Comparison of ENCODE assay signal across 8 cellular contexts in genomic region chr9:137619240-137620090, GRCh38. TPM values are rescaled to one million over a fixed set of nuclear protein-coding genes. Genes with fewer than 3 reads are reported as not detected.
A peak's percentile ranks its signal among the peaks of the same experiment; 100 is the strongest.
DNase-seq lines count a peak whose midpoint lies in the region; ATAC-seq, FAIRE-seq and TF ChIP-seq lines count a peak whose summit lies in the region.

No MANE protein-coding gene starts in this region.

- peak overlapping the region; percentile 42 to 82 (median 73) for H3K4me3 ChIP-seq in endothelial cell of umbilical vein (replicated peaks in 1 of 3; ENCODE audit: insufficient read depth in 1 of 3, low read depth in 1 of 3, low read length in 3 of 3)
- peak overlapping the region; percentile 89 to 97 for H3K4me3 ChIP-seq in muscle layer of duodenum (ENCODE audit: low read depth in 1 of 2, low read length in 2 of 2)

- dilution Hi-C loops in endothelial cell of umbilical vein (cut with MboI; ENCODE audit: extremely low pct_ligation_motif_present, low sequenced_read_pairs) = no loop called here

- peak; percentile 81 for FAIRE-seq in endothelial cell of umbilical vein (lab: Jason Lieb, UNC)

- peak overlapping the region; percentile 89 for H3K4me2 ChIP-seq in endothelial cell of umbilical vein (ENCODE audit: insufficient read depth, low read length)

- H3K9me3 Mint-ChIP-seq in activated B cell treated with CpG ODN at 0.5 μM for 24 hours = no peaks in the 10 kb centered on the region

- H3K4me1 ChIP-seq in endothelial cell of umbilical vein (ENCODE audit: control insufficient read depth, extremely low read depth, insufficient read depth, low read length) (peaks cover 22% of the 10 kb centered on the region), muscle layer of duodenum (ENCODE audit: control insufficient read depth in 1 of 2, insufficient read depth in 2 of 2, low read length in 2 of 2) (peaks cover 18 to 31% of the 10 kb centered on the region in 2 donors)

- CTCF ChIA-PET in activated B cell treated with CpG ODN at 0.5 μM for 24 hours (lab: Charles Lee) = interaction anchor here (1.0 to 1.3 kb wide), 2 partner anchors 54 to 76 kb away, joined by 3 read pairs; no protein-coding TSS in a partner anchor
- CTCF ChIA-PET in endothelial cell of umbilical vein (lab: Charles Lee) = interaction anchor here (0.8 to 1.7 kb wide), 6 partner anchors 13 to 75 kb away, joined by 3 to 10 read pairs (median 4); partner anchors contain the start of gene ARRDC1

- H3K27me3 Mint-ChIP-seq in activated B cell treated with CpG ODN at 0.5 μM for 24 hours = no peaks in the 10 kb centered on the region

- peaks cover 26% of the 10 kb centered on the region for H3K36me3 Mint-ChIP-seq in activated B cell treated with CpG ODN at 0.5 μM for 24 hours (ENCODE audit: low read depth)

- peak overlapping the region; percentile 91 for H3K4me3 Mint-ChIP-seq in activated B cell treated with CpG ODN at 0.5 μM for 24 hours

- H3K9me3 ChIP-seq in endothelial cell of umbilical vein (replicated peaks; ENCODE audit: control insufficient read depth, insufficient read depth, low read length) (no peaks in the 10 kb centered on the region), muscle layer of duodenum (ENCODE audit: control insufficient read depth in 1 of 2, low read length in 2 of 2) (no peaks in the 10 kb centered on the region)

- peak overlapping the region; percentile 90 for H3K27ac Mint-ChIP-seq in activated B cell treated with CpG ODN at 0.5 μM for 24 hours

- H3K27me3 ChIP-seq in endothelial cell of umbilical vein (ENCODE audit: control insufficient read depth in 2 of 2, insufficient read depth in 2 of 2, low read length in 2 of 2) (no peaks in the 10 kb centered on the region), muscle layer of duodenum (ENCODE audit: low read depth, low read length) (no peaks in the 10 kb centered on the region)

- BruUV-seq in endothelial cell of umbilical vein (replicated peaks; lab: Mats Ljungman, UMichigan) = no TSS peak

- DNase-seq in COLO668 (lab: John Stamatoyannopoulos, UW; ENCODE audit: unreplicated experiment) = peak; percentile 64
- DNase-seq in activated B cell treated with CpG ODN at 0.5 μM for 24 hours = peak; percentile 42
- peak; percentile 58 for DNase-seq in endothelial cell of umbilical vein (ENCODE audit: low read depth, low spot score)
- DNase-seq in NK-92 (lab: John Stamatoyannopoulos, UW; ENCODE audit: unreplicated experiment) = no peak

- ATAC-seq in HG03460 (IDR thresholded peaks at IDR 0.05; ENCODE audit: unreplicated experiment) = peak; percentile 13
- ATAC-seq in activated B cell treated with CpG ODN at 0.5 μM for 24 hours (ENCODE audit: low read depth) = peak; percentile 29
- no peak for ATAC-seq in GM18873 (IDR thresholded peaks at IDR 0.05; ENCODE audit: low FRiP score, unreplicated experiment)

- peaks cover 66% of the 10 kb centered on the region for H3K79me2 ChIP-seq in endothelial cell of umbilical vein (ENCODE audit: control insufficient read depth, insufficient read depth, low read length)

- H4K20me1 ChIP-seq in endothelial cell of umbilical vein (replicated peaks; ENCODE audit: control insufficient read depth, extremely low read depth, insufficient read depth, low read length) = no peaks in the 10 kb centered on the region

- H3K27ac ChIP-seq in endothelial cell of umbilical vein (ENCODE audit: insufficient read depth, low read depth, low read length) = peak overlapping the region; percentile 2
- peak overlapping the region; percentile 88 for H3K27ac ChIP-seq in muscle layer of duodenum (ENCODE audit: low read length)

- peak overlapping the region; percentile 48 for H3K9ac ChIP-seq in endothelial cell of umbilical vein (replicated peaks; ENCODE audit: extremely low read depth, insufficient read depth, low read length)

- H2AFZ ChIP-seq in endothelial cell of umbilical vein (ENCODE audit: low read depth, low read length) = peak overlapping the region; percentile 1

- intact Hi-C loops in activated B cell treated with CpG ODN at 0.5 μM for 24 hours (cut with micrococcal nuclease) = loop anchor here (1.0 kb wide), 2 partner anchors 9 to 69 kb away; partner anchors contain the start of gene PNPLA7
- intact Hi-C loops in endothelial cell of umbilical vein (cut with micrococcal nuclease) = loop anchor here (2.0 to 5.0 kb wide), 2 partner anchors 53 to 69 kb away; partner anchors contain the start of genes MRPL41 and PNPLA7

- H3K9me1 ChIP-seq in endothelial cell of umbilical vein (replicated peaks; ENCODE audit: control insufficient read depth, extremely low read depth, insufficient read depth, low read length) = no peaks in the 10 kb centered on the region

- TF ChIP-seq CTCF in activated B cell treated with CpG ODN at 0.5 μM for 24 hours (IDR thresholded peaks at IDR 0.05) (no peak), endothelial cell of umbilical vein (IDR thresholded peaks at IDR 0.05; ENCODE audit: extremely low read depth in 1 of 2, insufficient read depth in 1 of 2, low read depth in 1 of 2, low read length in 2 of 2) (no peak)

- peaks cover 48% of the 10 kb centered on the region for H3K4me1 Mint-ChIP-seq in activated B cell treated with CpG ODN at 0.5 μM for 24 hours

- H3K36me3 ChIP-seq in endothelial cell of umbilical vein (ENCODE audit: control insufficient read depth in 2 of 2, extremely low read depth in 1 of 2, insufficient read depth in 2 of 2, low read length in 2 of 2) = peaks cover 0 to 12% of the 10 kb centered on the region in 2 experiments
- H3K36me3 ChIP-seq in muscle layer of duodenum (ENCODE audit: control insufficient read depth in 1 of 2, insufficient read depth in 2 of 2, low read length in 2 of 2) = peaks cover 8 to 18% of the 10 kb centered on the region in 2 donors

- TF ChIP-seq POLR2A in GM19099 (IDR thresholded peaks at IDR 0.05; ENCODE audit: extremely low read depth, insufficient read length, low read depth) (peak; percentile 24), endothelial cell of umbilical vein (IDR thresholded peaks at IDR 0.05; ENCODE audit: low read depth, low read length) (no peak)

- POLR2A ChIA-PET in activated B cell treated with CpG ODN at 0.5 μM for 24 hours (lab: Charles Lee) = interaction anchor here (0.6 to 2.3 kb wide), 16 partner anchors 9 to 509 kb away, joined by 3 to 30 read pairs (median 4); partner anchors contain the start of genes ARRDC1, MRPL41, TOR4A and TUBB4B
- POLR2A ChIA-PET in endothelial cell of umbilical vein (lab: Charles Lee) = no interaction called here

TF ChIP-seq in endothelial cell of umbilical vein, 7 proteins besides CTCF, POLR2A, EP300 and RAD21:
- TF ChIP-seq MAX (IDR thresholded peaks at IDR 0.05; ENCODE audit: insufficient read depth, insufficient read length) (peak; percentile 26), GATA2 (IDR thresholded peaks at IDR 0.05; ENCODE audit: insufficient read depth, insufficient read length, low read depth, low read length) (no peak)

RNA-seq across cellular contexts. Expression of gene EHMT1, which starts 0.7 kb away (rescaled TPM):
- total RNA-seq in activated B cell treated with CpG ODN at 0.5 μM for 24 hours = 157 and 163 TPM in 2 replicates
- total RNA-seq in endothelial cell of umbilical vein = 103 and 104 TPM in 2 replicates
- polyA plus RNA-seq in endothelial cell of umbilical vein = 48.2 and 56.1 TPM in 2 replicates
- polyA plus RNA-seq in endothelial cell of umbilical vein (2011; cell fraction: cytosol; rRNA removed) = 37.3 and 47.0 TPM in 2 replicates
- polyA plus RNA-seq in endothelial cell of umbilical vein (2011; cell fraction: nucleus; rRNA removed) = 120 and 133 TPM in 2 replicates
- polyA plus RNA-seq in endothelial cell of umbilical vein (2012) = 45.3 and 50.9 TPM in 2 replicates
- polyA minus RNA-seq in endothelial cell of umbilical vein = 88.5 and 92.5 TPM in 2 replicates
- 114 TPM for polyA minus RNA-seq in endothelial cell of umbilical vein (2011; cell fraction: cytosol; rRNA and poly(A)+ RNA removed)
- 77.5 and 108 TPM in 2 replicates for polyA minus RNA-seq in endothelial cell of umbilical vein (2011; cell fraction: nucleus; rRNA and poly(A)+ RNA removed)

RNA-seq across cellular contexts. Expression of gene ARRDC1, which starts 14.0 kb away (rescaled TPM):
- total RNA-seq in activated B cell treated with CpG ODN at 0.5 μM for 24 hours (56.9 and 58.3 TPM in 2 replicates), endothelial cell of umbilical vein (21.5 and 22.5 TPM in 2 replicates)
- 51.0 and 64.3 TPM in 2 replicates for polyA plus RNA-seq in endothelial cell of umbilical vein
- 22.6 and 30.4 TPM in 2 replicates for polyA plus RNA-seq in endothelial cell of umbilical vein (2011; cell fraction: cytosol; rRNA removed)
- 130 and 153 TPM in 2 replicates for polyA plus RNA-seq in endothelial cell of umbilical vein (2011; cell fraction: nucleus; rRNA removed)
- 20.9 and 28.6 TPM in 2 replicates for polyA plus RNA-seq in endothelial cell of umbilical vein (2012)
- 24.6 and 25.7 TPM in 2 replicates for polyA minus RNA-seq in endothelial cell of umbilical vein
- 48.2 TPM for polyA minus RNA-seq in endothelial cell of umbilical vein (2011; cell fraction: cytosol; rRNA and poly(A)+ RNA removed)
- 35.8 and 48.0 TPM in 2 replicates for polyA minus RNA-seq in endothelial cell of umbilical vein (2011; cell fraction: nucleus; rRNA and poly(A)+ RNA removed)

RNA-seq across cellular contexts. Expression of gene ZMYND19, which starts 29.2 kb away (rescaled TPM):
- total RNA-seq in activated B cell treated with CpG ODN at 0.5 μM for 24 hours (21.9 and 25.1 TPM in 2 replicates), endothelial cell of umbilical vein (32.6 and 35.4 TPM in 2 replicates)
- 22.3 and 22.8 TPM in 2 replicates for polyA plus RNA-seq in endothelial cell of umbilical vein
- polyA plus RNA-seq in endothelial cell of umbilical vein (2011; cell fraction: cytosol; rRNA removed) = 19.3 and 21.9 TPM in 2 replicates
- polyA plus RNA-seq in endothelial cell of umbilical vein (2011; cell fraction: nucleus; rRNA removed) = 42.1 and 43.3 TPM in 2 replicates
- polyA plus RNA-seq in endothelial cell of umbilical vein (2012) = 21.3 and 23.6 TPM in 2 replicates
- polyA minus RNA-seq in endothelial cell of umbilical vein = 8.6 and 10.9 TPM in 2 replicates
- 42.3 TPM for polyA minus RNA-seq in endothelial cell of umbilical vein (2011; cell fraction: cytosol; rRNA and poly(A)+ RNA removed)
- polyA minus RNA-seq in endothelial cell of umbilical vein (2011; cell fraction: nucleus; rRNA and poly(A)+ RNA removed) = 10.8 and 12.6 TPM in 2 replicates

RNA-seq across cellular contexts. Expression of gene DPH7, which starts 40.7 kb away (rescaled TPM):
- total RNA-seq in activated B cell treated with CpG ODN at 0.5 μM for 24 hours (39.4 and 43.0 TPM in 2 replicates), endothelial cell of umbilical vein (43.2 TPM in 2 replicates)
- 40.8 and 41.8 TPM in 2 replicates for polyA plus RNA-seq in endothelial cell of umbilical vein
- polyA plus RNA-seq in endothelial cell of umbilical vein (2011; cell fraction: cytosol; rRNA removed) = 29.5 and 37.5 TPM in 2 replicates
- 144 and 146 TPM in 2 replicates for polyA plus RNA-seq in endothelial cell of umbilical vein (2011; cell fraction: nucleus; rRNA removed)
- polyA plus RNA-seq in endothelial cell of umbilical vein (2012) = 23.9 and 26.7 TPM in 2 replicates
- polyA minus RNA-seq in endothelial cell of umbilical vein = 25.6 and 26.6 TPM in 2 replicates
- 18.8 TPM for polyA minus RNA-seq in endothelial cell of umbilical vein (2011; cell fraction: cytosol; rRNA and poly(A)+ RNA removed)
- polyA minus RNA-seq in endothelial cell of umbilical vein (2011; cell fraction: nucleus; rRNA and poly(A)+ RNA removed) = 25.6 and 29.5 TPM in 2 replicates
